10 cellular contexts compared by ENCODE assay signal in genomic region chr2:237603049-237603717, GRCh38. TPM values are rescaled to one million over a fixed set of nuclear protein-coding genes. Genes with fewer than 3 reads are reported as not detected.
DNase-seq lines count a peak whose midpoint lies in the region; ATAC-seq, FAIRE-seq and TF ChIP-seq lines count a peak whose summit lies in the region.
"Had no signal": no experiment of that assay in that cellular context is flagged by ENCODE, and none has a peak within 500 bp of the region (broad histone marks: within the 10 kb centered on the region; RNA-seq: fewer than 3 reads in every experiment).

No MANE protein-coding gene starts in this region.

- peak overlapping the region; percentile 57 for H3K4me2 ChIP-seq in HepG2 (ENCODE audit: low read depth, low read length)

- TF ChIP-seq POLR2A in HepG2 (IDR thresholded peaks at IDR 0.05; ENCODE audit: insufficient read depth in 1 of 2, low read depth in 2 of 2, low read length in 2 of 2) (no peak), right lobe of liver (IDR thresholded peaks at IDR 0.05) (no peak), vagina (IDR thresholded peaks at IDR 0.05) (no peak)

- H3K36me3 ChIP-seq in HepG2 (replicated peaks in 1 of 2; ENCODE audit: control insufficient read depth in 1 of 2, insufficient read depth in 2 of 2, low read length in 2 of 2) (no peaks in the 10 kb centered on the region), right lobe of liver (no peaks in the 10 kb centered on the region), mesodermal cell (ENCODE audit: control insufficient read depth, insufficient read depth, low read length) (no peaks in the 10 kb centered on the region), vagina (no peaks in the 10 kb centered on the region)
- H3K36me3 ChIP-seq: esophagus muscularis mucosa had no signal

- no TSS peak for BruUV-seq in HepG2 (replicated peaks; lab: Mats Ljungman, UMichigan)

- H3K79me2 ChIP-seq in HepG2 (ENCODE audit: insufficient read depth, low read length): peaks cover 7% of the 10 kb centered on the region

- peak overlapping the region; percentile 89 for H3K27ac Mint-ChIP-seq in activated naive CD8-positive, alpha-beta T cell treated with anti-CD3 and anti-CD28 coated beads, Interleukin-2, amount 10 ng/mL, durations not matched to agents 7 days and 5 days

- H3K4me3 ChIP-seq in HepG2 (replicated peaks in 1 of 3; ENCODE audit: insufficient read depth in 1 of 3, low read depth in 2 of 3, low read length in 3 of 3) (peak overlapping the region in 1 of 3 experiments; percentile 14; a peak in 1 of 6 replicates), right lobe of liver (no peak overlapping the region), mesodermal cell (ENCODE audit: extremely low read depth, insufficient read depth, low read length, poor library complexity, severe bottlenecking) (no peak overlapping the region), vagina (no peak overlapping the region)

- no peak for TF ChIP-seq EP300 in HepG2 (IDR thresholded peaks at IDR 0.05; ENCODE audit: low read depth in 2 of 2, low read length in 2 of 2)
- TF ChIP-seq EP300 in HepG2 (CRISPR knock-in tag; IDR thresholded peaks at IDR 0.05; ENCODE audit: borderline replicate concordance): no peak

- intact Hi-C loops in HepG2 (cut with micrococcal nuclease; ENCODE audit: unreplicated experiment): no loop called here
- intact Hi-C loops in right lobe of liver (cut with DNase I): no loop called here
- intact Hi-C loops in vagina (cut with DNase I): no loop called here

- peak overlapping the region; percentile 8 for H2AFZ ChIP-seq in HepG2 (ENCODE audit: low read length)

- H3K27me3 ChIP-seq in HepG2 (ENCODE audit: control insufficient read depth in 1 of 2, insufficient read depth in 2 of 2, low read length in 2 of 2): peaks cover 5 to 6% of the 10 kb centered on the region in 2 experiments; a peak in 4 of 5 replicates
- H3K27me3 ChIP-seq in right lobe of liver: no peaks in the 10 kb centered on the region
- no peaks in the 10 kb centered on the region for H3K27me3 ChIP-seq in vagina
- H3K27me3 ChIP-seq: esophagus muscularis mucosa had no signal

- ATAC-seq in HepG2 (no peak), right lobe of liver (no peak), HG02798 (IDR thresholded peaks at IDR 0.05; ENCODE audit: poor library complexity, unreplicated experiment) (no peak)
- ATAC-seq in activated naive CD8-positive, alpha-beta T cell treated with anti-CD3 and anti-CD28 coated beads, Interleukin-2, amount 10 ng/mL, durations not matched to agents 7 days and 5 days (ENCODE audit: low read depth): no peak

- TF ChIP-seq RAD21 in HepG2 (CRISPR knock-in tag; IDR thresholded peaks at IDR 0.05): no peak

- no peak overlapping the region for H3K27ac ChIP-seq in HepG2 (ENCODE audit: extremely low read length, insufficient read depth, low read length)
- peak overlapping the region in 1 of 3 donors; percentile 24 for H3K27ac ChIP-seq in right lobe of liver
- H3K27ac ChIP-seq in mesodermal cell (ENCODE audit: low read depth, low read length, severe bottlenecking): peak overlapping the region; percentile 39
- H3K27ac ChIP-seq in vagina: peak overlapping the region; percentile 63

- in situ Hi-C loops in HepG2 (cut with HindIII; ENCODE audit: extremely low pct_ligation_motif_present, low pct_unique_long_range_greater_than_20kb): loop anchor here (5.0 kb wide), 1 partner anchor 139 kb away; no protein-coding TSS in a partner anchor

- H3K9ac ChIP-seq in HepG2 (ENCODE audit: insufficient read depth, low read depth, low read length): no peak overlapping the region

- H3K9me3 Mint-ChIP-seq in activated naive CD8-positive, alpha-beta T cell treated with anti-CD3 and anti-CD28 coated beads, Interleukin-2, amount 10 ng/mL, durations not matched to agents 7 days and 5 days: no peaks in the 10 kb centered on the region

- no peaks in the 10 kb centered on the region for H4K20me1 ChIP-seq in HepG2 (ENCODE audit: insufficient read depth, low read length)

- DNase-seq in HepG2 (ENCODE audit: low spot score) (no peak), right lobe of liver (no peak), vagina (ENCODE audit: extremely low spot score in 2 of 2) (no peak), germinal center (ENCODE audit: low spot score) (no peak), DMS79 treated with DMSO at 0.1 percent for 48 hours (lab: John Stamatoyannopoulos, UW) (no peak)
- peak; percentile 44 for DNase-seq in activated naive CD8-positive, alpha-beta T cell treated with anti-CD3 and anti-CD28 coated beads, Interleukin-2, amount 10 ng/mL, durations not matched to agents 7 days and 5 days

- H3K4me1 ChIP-seq in HepG2 (ENCODE audit: insufficient read depth, low read length): peaks cover 76% of the 10 kb centered on the region
- peaks cover 0 to 16% (median 6%) of the 10 kb centered on the region in 4 donors for H3K4me1 ChIP-seq in right lobe of liver
- H3K4me1 ChIP-seq in mesodermal cell (ENCODE audit: control insufficient read depth, insufficient read depth, low read length, poor library complexity, severe bottlenecking): peaks cover 34% of the 10 kb centered on the region
- peaks cover 16% of the 10 kb centered on the region for H3K4me1 ChIP-seq in vagina

- 66% methylated on average over 13 of the region's 13 CpGs for WGBS in HepG2 (ENCODE audit: low lambda C conversion rate)
- WGBS in right lobe of liver (ENCODE audit: insufficient coverage, low coverage, low lambda C conversion rate, missing lambda C conversion rate): 89% methylated on average over 7 of the region's 13 CpGs
- 90 to 91% methylated on average over 7 to 10 of the region's 13 CpGs for WGBS in mesodermal cell (ENCODE audit: insufficient coverage in 2 of 2), 2 experiments

- TF ChIP-seq CTCF in HepG2 (CRISPR knock-in tag; IDR thresholded peaks at IDR 0.05) (no peak), right lobe of liver (IDR thresholded peaks at IDR 0.05) (no peak), vagina (IDR thresholded peaks at IDR 0.05) (no peak)

- peaks cover 20% of the 10 kb centered on the region for H3K4me1 Mint-ChIP-seq in activated naive CD8-positive, alpha-beta T cell treated with anti-CD3 and anti-CD28 coated beads, Interleukin-2, amount 10 ng/mL, durations not matched to agents 7 days and 5 days

- CTCF ChIA-PET in HepG2 (lab: Yijun Ruan, JAX; ENCODE audit: low intra/inter-chr PET ratio, low total read pairs): interaction anchor here (2.8 kb wide), 1 partner anchor 141 kb away, joined by 22 read pairs; no protein-coding TSS in a partner anchor

- FAIRE-seq in HepG2 (lab: Jason Lieb, UNC): no peak

- POLR2A ChIA-PET in HepG2 (lab: Yijun Ruan, JAX): no interaction called here
- POLR2A ChIA-PET in activated naive CD8-positive, alpha-beta T cell treated with anti-CD3 and anti-CD28 coated beads, Interleukin-2, amount 10 ng/mL, durations not matched to agents 7 days and 5 days (lab: Charles Lee): interaction anchor here (0.9 to 1.8 kb wide), 6 partner anchors 13 to 94 kb away, joined by 3 to 7 read pairs (median 4); partner anchors contain the start of gene RAB17

- peak overlapping the region; percentile 79 for H3K4me3 Mint-ChIP-seq in activated naive CD8-positive, alpha-beta T cell treated with anti-CD3 and anti-CD28 coated beads, Interleukin-2, amount 10 ng/mL, durations not matched to agents 7 days and 5 days

- H3K27me3 Mint-ChIP-seq in activated naive CD8-positive, alpha-beta T cell treated with anti-CD3 and anti-CD28 coated beads, Interleukin-2, amount 10 ng/mL, durations not matched to agents 7 days and 5 days: peaks cover 6% of the 10 kb centered on the region

- H3K36me3 Mint-ChIP-seq in activated naive CD8-positive, alpha-beta T cell treated with anti-CD3 and anti-CD28 coated beads, Interleukin-2, amount 10 ng/mL, durations not matched to agents 7 days and 5 days: no peaks in the 10 kb centered on the region

- H3K9me3 ChIP-seq in HepG2 (ENCODE audit: low read length): no peaks in the 10 kb centered on the region
- no peaks in the 10 kb centered on the region for H3K9me3 ChIP-seq in right lobe of liver
- H3K9me3 ChIP-seq in mesodermal cell (ENCODE audit: control insufficient read depth, low read length): peaks cover 3% of the 10 kb centered on the region
- H3K9me3 ChIP-seq in vagina: no peaks in the 10 kb centered on the region
- H3K9me3 ChIP-seq: esophagus muscularis mucosa had no signal

RNA-seq across cellular contexts. Expression of gene RAB17, which starts 12.6 kb away (rescaled TPM):
- total RNA-seq in HepG2 (2016; rRNA removed; fragmentation: Illumina TruSeq; extraction: Trizol) (68.0 and 70.0 TPM in 2 replicates), right lobe of liver (100 to 1,000 TPM in 2 of 6 experiments, 10 to 100 TPM in 4; 57.5 to 129 (median 77.9) TPM), vagina (not detected)
- 21.0 and 21.9 TPM in 2 replicates for total RNA-seq in HepG2 (2016; cell fraction: cytosol; rRNA removed; fragmentation: Illumina TruSeq; extraction: Trizol; ENCODE audit: low read depth)
- 67.8 and 73.3 TPM in 2 replicates for total RNA-seq in HepG2 (2016; cell fraction: insoluble cytoplasmic fraction; rRNA removed; fragmentation: Illumina TruSeq; extraction: Trizol)
- total RNA-seq in HepG2 (2016; cell fraction: membrane; rRNA removed; fragmentation: Illumina TruSeq; extraction: Trizol): 42.7 and 50.7 TPM in 2 replicates
- 51.2 and 64.7 TPM in 2 replicates for total RNA-seq in HepG2 (2016; cell fraction: nucleus; rRNA removed; fragmentation: Illumina TruSeq; extraction: Trizol)
- polyA plus RNA-seq in HepG2 (2011; rRNA removed): 124 and 141 TPM in 2 replicates
- 66.2 and 82.5 TPM in 2 replicates for polyA plus RNA-seq in HepG2 (2011; cell fraction: cytosol; rRNA removed)
- polyA plus RNA-seq in HepG2 (2011; cell fraction: nucleus; rRNA removed): 477 and 514 TPM in 2 replicates
- polyA plus RNA-seq in HepG2 (2012): 189 and 204 TPM in 2 replicates
- 14.6 and 16.8 TPM in 2 replicates for polyA plus RNA-seq in HepG2 (2016; cell fraction: cytosol; fragmentation: Illumina TruSeq; extraction: Trizol; ENCODE audit: low read depth)
- polyA plus RNA-seq in HepG2 (2016; cell fraction: insoluble cytoplasmic fraction; fragmentation: Illumina TruSeq; extraction: Trizol; ENCODE audit: low read depth): 53.0 and 54.7 TPM in 2 replicates
- 27.1 and 29.9 TPM in 2 replicates for polyA plus RNA-seq in HepG2 (2016; cell fraction: membrane; fragmentation: Illumina TruSeq; extraction: Trizol; ENCODE audit: low read depth)
- 145 and 160 TPM in 2 replicates for polyA plus RNA-seq in HepG2 (2016; cell fraction: nucleus; fragmentation: Illumina TruSeq; extraction: Trizol; ENCODE audit: insufficient read depth, low read depth)
- polyA minus RNA-seq in HepG2 (2011; rRNA and poly(A)+ RNA removed; ENCODE audit: low replicate concordance): 4.6 and 63.9 TPM in 2 replicates
- polyA minus RNA-seq in HepG2 (2011; cell fraction: cytosol; rRNA and poly(A)+ RNA removed): 23.6 and 25.7 TPM in 2 replicates
- 126 and 135 TPM in 2 replicates for polyA minus RNA-seq in HepG2 (2011; cell fraction: nucleus; rRNA and poly(A)+ RNA removed)
- total RNA-seq in activated naive CD8-positive, alpha-beta T cell treated with anti-CD3 and anti-CD28 coated beads, Interleukin-2, amount 10 ng/mL, durations not matched to agents 7 days and 5 days: not detected
- 0.44 TPM for polyA plus RNA-seq in mesodermal cell (2013, experiment 1 of 2)
- polyA plus RNA-seq in mesodermal cell (2013, experiment 2 of 2): 1.1 TPM

RNA-seq across cellular contexts. Expression of gene LRRFIP1, which starts 24.2 kb away (rescaled TPM):
- 15.9 and 22.0 TPM in 2 replicates for total RNA-seq in HepG2 (2016; rRNA removed; fragmentation: Illumina TruSeq; extraction: Trizol)
- 11.0 and 11.2 TPM in 2 replicates for total RNA-seq in HepG2 (2016; cell fraction: cytosol; rRNA removed; fragmentation: Illumina TruSeq; extraction: Trizol; ENCODE audit: low read depth)
- 15.6 and 24.6 TPM in 2 replicates for total RNA-seq in HepG2 (2016; cell fraction: insoluble cytoplasmic fraction; rRNA removed; fragmentation: Illumina TruSeq; extraction: Trizol)
- 18.1 and 18.4 TPM in 2 replicates for total RNA-seq in HepG2 (2016; cell fraction: membrane; rRNA removed; fragmentation: Illumina TruSeq; extraction: Trizol)
- total RNA-seq in HepG2 (2016; cell fraction: nucleus; rRNA removed; fragmentation: Illumina TruSeq; extraction: Trizol): 31.0 and 33.7 TPM in 2 replicates
- polyA plus RNA-seq in HepG2 (2011; rRNA removed): 31.2 and 40.5 TPM in 2 replicates
- 19.8 and 25.0 TPM in 2 replicates for polyA plus RNA-seq in HepG2 (2011; cell fraction: cytosol; rRNA removed)
- 43.1 TPM in 2 replicates for polyA plus RNA-seq in HepG2 (2011; cell fraction: nucleus; rRNA removed)
- 48.6 and 68.2 TPM in 2 replicates for polyA plus RNA-seq in HepG2 (2012)
- polyA plus RNA-seq in HepG2 (2016; cell fraction: cytosol; fragmentation: Illumina TruSeq; extraction: Trizol; ENCODE audit: low read depth): 5.6 and 6.5 TPM in 2 replicates
- polyA plus RNA-seq in HepG2 (2016; cell fraction: insoluble cytoplasmic fraction; fragmentation: Illumina TruSeq; extraction: Trizol; ENCODE audit: low read depth): 43.3 and 43.5 TPM in 2 replicates
- 10.6 and 13.6 TPM in 2 replicates for polyA plus RNA-seq in HepG2 (2016; cell fraction: membrane; fragmentation: Illumina TruSeq; extraction: Trizol; ENCODE audit: low read depth)
- polyA plus RNA-seq in HepG2 (2016; cell fraction: nucleus; fragmentation: Illumina TruSeq; extraction: Trizol; ENCODE audit: insufficient read depth, low read depth): 55.6 and 61.1 TPM in 2 replicates
- polyA minus RNA-seq in HepG2 (2011; rRNA and poly(A)+ RNA removed; ENCODE audit: low replicate concordance): 26.4 and 35.1 TPM in 2 replicates
- polyA minus RNA-seq in HepG2 (2011; cell fraction: cytosol; rRNA and poly(A)+ RNA removed): 26.2 and 26.7 TPM in 2 replicates
- polyA minus RNA-seq in HepG2 (2011; cell fraction: nucleus; rRNA and poly(A)+ RNA removed): 97.5 and 100 TPM in 2 replicates
- total RNA-seq in right lobe of liver: 10 to 100 TPM; 29.4 to 56.3 (median 49.7) TPM
- 100 to 1,000 TPM; 158 to 164 TPM for total RNA-seq in activated naive CD8-positive, alpha-beta T cell treated with anti-CD3 and anti-CD28 coated beads, Interleukin-2, amount 10 ng/mL, durations not matched to agents 7 days and 5 days
- 71.4 TPM for polyA plus RNA-seq in mesodermal cell (2013, experiment 1 of 2)
- 73.6 TPM for polyA plus RNA-seq in mesodermal cell (2013, experiment 2 of 2)
- 132 TPM for total RNA-seq in vagina

RNA-seq across cellular contexts. Expression of gene PRLH, which starts 36.8 kb away (rescaled TPM):
- total RNA-seq in HepG2 (2016; rRNA removed; fragmentation: Illumina TruSeq; extraction: Trizol) (not detected in 2 replicates), right lobe of liver (not detected), vagina (not detected)
- not detected in 2 replicates for total RNA-seq in HepG2 (2016; cell fraction: cytosol; rRNA removed; fragmentation: Illumina TruSeq; extraction: Trizol; ENCODE audit: low read depth)
- not detected in 2 replicates for total RNA-seq in HepG2 (2016; cell fraction: insoluble cytoplasmic fraction; rRNA removed; fragmentation: Illumina TruSeq; extraction: Trizol)
- total RNA-seq in HepG2 (2016; cell fraction: membrane; rRNA removed; fragmentation: Illumina TruSeq; extraction: Trizol): not detected in 2 replicates
- total RNA-seq in HepG2 (2016; cell fraction: nucleus; rRNA removed; fragmentation: Illumina TruSeq; extraction: Trizol): not detected in 2 replicates
- not detected in 2 replicates for polyA plus RNA-seq in HepG2 (2011; rRNA removed)
- polyA plus RNA-seq in HepG2 (2011; cell fraction: cytosol; rRNA removed): not detected in 2 replicates
- not detected in 2 replicates for polyA plus RNA-seq in HepG2 (2011; cell fraction: nucleus; rRNA removed)
- polyA plus RNA-seq in HepG2 (2012): not detected in 2 replicates
- not detected in 2 replicates for polyA plus RNA-seq in HepG2 (2016; cell fraction: cytosol; fragmentation: Illumina TruSeq; extraction: Trizol; ENCODE audit: low read depth)
- polyA plus RNA-seq in HepG2 (2016; cell fraction: insoluble cytoplasmic fraction; fragmentation: Illumina TruSeq; extraction: Trizol; ENCODE audit: low read depth): not detected in 2 replicates
- not detected in 2 replicates for polyA plus RNA-seq in HepG2 (2016; cell fraction: membrane; fragmentation: Illumina TruSeq; extraction: Trizol; ENCODE audit: low read depth)
- not detected in 2 replicates for polyA plus RNA-seq in HepG2 (2016; cell fraction: nucleus; fragmentation: Illumina TruSeq; extraction: Trizol; ENCODE audit: insufficient read depth, low read depth)
- not detected in 2 replicates for polyA minus RNA-seq in HepG2 (2011; rRNA and poly(A)+ RNA removed; ENCODE audit: low replicate concordance)
- not detected in 2 replicates for polyA minus RNA-seq in HepG2 (2011; cell fraction: cytosol; rRNA and poly(A)+ RNA removed)
- polyA minus RNA-seq in HepG2 (2011; cell fraction: nucleus; rRNA and poly(A)+ RNA removed): not detected in 2 replicates
- total RNA-seq in activated naive CD8-positive, alpha-beta T cell treated with anti-CD3 and anti-CD28 coated beads, Interleukin-2, amount 10 ng/mL, durations not matched to agents 7 days and 5 days: not detected
- not detected for polyA plus RNA-seq in mesodermal cell (2013, experiment 1 of 2)
- polyA plus RNA-seq in mesodermal cell (2013, experiment 2 of 2): not detected
- total RNA-seq: esophagus muscularis mucosa, left lobe of liver had no signal

Comparison
In these comparisons a context has a peak if more than half of its experiments do, and no peak if none do; other contexts are left out.
1. RNA of gene RAB17, which starts 12.6 kb away (total RNA-seq): 57.5 to 129 TPM in right lobe of liver and 21.0 to 73.3 TPM in HepG2; not detected in activated naive CD8-positive, alpha-beta T cell treated with anti-CD3 and anti-CD28 coated beads, Interleukin-2, amount 10 ng/mL, durations not matched to agents 7 days and 5 days and not detected in vagina (single experiment); every median in the first group is over 10 times any median in the second.